ENCODE assay signal across 8 cellular contexts in genomic region chr10:32190890-32191491, GRCh38.
DNase-seq lines count a peak whose midpoint lies in the region; ATAC-seq and TF ChIP-seq lines count a peak whose summit lies in the region.

No MANE protein-coding gene starts in this region.

- no peak overlapping the region for H3K27ac Mint-ChIP-seq in activated CD4-positive, alpha-beta T cell treated with anti-CD3 and anti-CD28 coated beads for 36 hours

- H3K4me3 ChIP-seq in breast epithelium, result no peak overlapping the region

- no peak for TF ChIP-seq POLR2A in breast epithelium (IDR thresholded peaks at IDR 0.05)

- H3K27me3 ChIP-seq in breast epithelium, result no peaks in the 10 kb centered on the region

- H3K27me3 Mint-ChIP-seq in activated CD4-positive, alpha-beta T cell treated with anti-CD3 and anti-CD28 coated beads for 36 hours, result no peaks in the 10 kb centered on the region

- H3K36me3 ChIP-seq in breast epithelium, result no peaks in the 10 kb centered on the region

- no peaks in the 10 kb centered on the region for H3K9me3 Mint-ChIP-seq in activated CD4-positive, alpha-beta T cell treated with anti-CD3 and anti-CD28 coated beads for 36 hours (ENCODE audit: low read depth)

- POLR2A ChIA-PET in activated CD4-positive, alpha-beta T cell treated with anti-CD3 and anti-CD28 coated beads for 36 hours (lab: Charles Lee), result interaction anchor here (0.6 kb wide), 1 partner anchor 962 kb away, joined by 7 read pairs; no protein-coding TSS in a partner anchor

- no peaks in the 10 kb centered on the region for H3K9me3 ChIP-seq in breast epithelium

- ATAC-seq in GM21619 (IDR thresholded peaks at IDR 0.05; ENCODE audit: unreplicated experiment), result peak; percentile 58
- no peak for ATAC-seq in activated CD4-positive, alpha-beta T cell treated with anti-CD3 and anti-CD28 coated beads for 36 hours

- H3K4me1 Mint-ChIP-seq in activated CD4-positive, alpha-beta T cell treated with anti-CD3 and anti-CD28 coated beads for 36 hours, result peaks cover 2% of the 10 kb centered on the region

- H3K27ac ChIP-seq in breast epithelium, result no peak overlapping the region

- H3K4me3 Mint-ChIP-seq in activated CD4-positive, alpha-beta T cell treated with anti-CD3 and anti-CD28 coated beads for 36 hours, result no peak overlapping the region

- peak; percentile 37 to 73 (median 72) for TF ChIP-seq CTCF in breast epithelium (IDR thresholded peaks at IDR 0.05)

- intact Hi-C loops in breast epithelium (cut with DNase I; ENCODE audit: low total_unique reads), result no loop called here
- intact Hi-C loops in activated CD4-positive, alpha-beta T cell treated with anti-CD3 and anti-CD28 coated beads for 36 hours (cut with DNase I, micrococcal nuclease), result loop anchor here (1.0 to 2.0 kb wide), 7 partner anchors 16 to 817 kb away; partner anchors contain the start of gene EPC1 (in 1 of the 2)

- peak; percentile 46 for DNase-seq in DMS 273 (lab: John Stamatoyannopoulos, UW; ENCODE audit: unreplicated experiment)
- no peak for DNase-seq in DMS 273 treated with DMSO at 0.1 percent for 48 hours (lab: John Stamatoyannopoulos, UW)
- DNase-seq in NCI-H1694 treated with DMSO at 0.1 percent for 48 hours (lab: John Stamatoyannopoulos, UW), result peak; percentile 60
- DNase-seq in breast epithelium (ENCODE audit: low spot score in 2 of 2), result no peak
- DNase-seq in lung microvascular endothelial cell (ENCODE audit: low read depth in 2 of 2), result peak; percentile 41 to 60
- no peak for DNase-seq in NCI-H2107 (lab: John Stamatoyannopoulos, UW)
- DNase-seq in activated CD4-positive, alpha-beta T cell treated with anti-CD3 and anti-CD28 coated beads for 36 hours, result no peak

- CTCF ChIA-PET in activated CD4-positive, alpha-beta T cell treated with anti-CD3 and anti-CD28 coated beads for 36 hours (lab: Charles Lee), result interaction anchor here (0.6 to 2.1 kb wide), 12 partner anchors 8 to 180 kb away, joined by 3 to 9 read pairs (median 3); no protein-coding TSS in a partner anchor

- H3K4me1 ChIP-seq in breast epithelium, result no peaks in the 10 kb centered on the region

- H3K36me3 Mint-ChIP-seq in activated CD4-positive, alpha-beta T cell treated with anti-CD3 and anti-CD28 coated beads for 36 hours (ENCODE audit: low read depth), result no peaks in the 10 kb centered on the region

Comparison
In these comparisons a context has a peak if more than half of its experiments do, and no peak if none do; other contexts are left out.
1. DNase-seq: peak in DMS 273 (single experiment), NCI-H1694 treated with DMSO at 0.1 percent for 48 hours (single experiment) and lung microvascular endothelial cell (2 of 2); none in DMS 273 treated with DMSO at 0.1 percent for 48 hours (single experiment), breast epithelium (0 of 2), NCI-H2107 (single experiment) and activated CD4-positive, alpha-beta T cell treated with anti-CD3 and anti-CD28 coated beads for 36 hours (single experiment).